In the genomic region with DNA sequence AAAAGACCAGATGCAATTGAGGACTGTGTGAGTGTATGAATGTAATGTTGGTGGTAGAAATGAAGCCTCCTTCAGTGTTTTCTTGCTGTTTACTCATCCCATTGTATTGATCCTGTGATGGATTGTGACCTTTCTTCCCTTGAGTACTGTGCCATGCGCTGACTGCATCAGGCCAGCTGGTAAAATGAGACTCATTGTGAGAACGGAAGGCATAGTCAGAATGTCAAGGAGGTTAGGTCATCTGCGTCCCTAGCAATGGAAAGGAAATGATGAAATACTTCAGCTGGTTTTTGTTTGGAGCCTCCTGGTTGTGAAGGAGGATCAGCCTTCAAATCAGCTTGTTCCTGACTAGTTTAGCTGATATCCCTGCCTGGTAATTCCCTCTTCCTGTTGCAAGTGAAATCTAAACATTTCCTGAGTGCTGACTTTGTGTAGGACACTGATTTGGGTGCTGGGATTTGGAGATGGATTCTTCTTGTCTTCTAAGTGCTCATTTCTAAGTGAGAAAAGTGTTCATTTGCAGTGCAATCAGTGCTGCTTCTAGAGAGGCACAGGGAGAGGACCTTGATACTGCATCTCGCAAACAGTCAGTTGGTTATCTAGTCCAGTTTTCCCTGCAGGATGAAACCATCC, we compare ENCODE assay signal across 8 cellular contexts. TPM values are rescaled to one million over a fixed set of nuclear protein-coding genes. Genes with fewer than 3 reads are reported as not detected.
A peak's percentile ranks its signal among the peaks of the same experiment; 100 is the strongest.
DNase-seq lines count a peak whose midpoint lies in the region; ATAC-seq and TF ChIP-seq lines count a peak whose summit lies in the region.

No MANE protein-coding gene starts in this region.

- peaks cover 8% of the 10 kb centered on the region for H3K79me1 ChIP-seq in trophoblast cell (ENCODE audit: low read length)

- DNase-seq in AG09309 (ENCODE audit: low read depth) (peak; percentile 84), HFFc6 (peak; percentile 92), SJSA1 (ENCODE audit: low read depth in 1 of 2, low spot score in 2 of 2) (peak; percentile 66 to 83), trophoblast cell (peak; percentile 57 to 87), cerebellum (ENCODE audit: low spot score) (no peak), NCI-H1930 (lab: John Stamatoyannopoulos, UW) (no peak)
- no peak for DNase-seq in effector memory CD4-positive, alpha-beta T cell

- H2AFZ ChIP-seq in trophoblast cell (ENCODE audit: insufficient read depth, low read length, poor library complexity) = no peak overlapping the region

- peak overlapping the region; percentile 88 for H4K91ac ChIP-seq in trophoblast cell (ENCODE audit: low read depth, low read length)

- H3K4me1 ChIP-seq in SJSA1 (replicated peaks) = peaks cover 29% of the 10 kb centered on the region
- peaks cover 6 to 12% of the 10 kb centered on the region in 2 experiments for H3K4me1 ChIP-seq in trophoblast cell (ENCODE audit: control insufficient read depth in 1 of 2, insufficient read depth in 2 of 2, low read length in 2 of 2)
- peaks cover 37% of the 10 kb centered on the region for H3K4me1 ChIP-seq in effector memory CD4-positive, alpha-beta T cell (ENCODE audit: control insufficient read depth, insufficient read depth, low read length, poor library complexity, severe bottlenecking)

- H3K4me3 Mint-ChIP-seq in HFFc6 = peak overlapping the region; percentile 38

- peak; percentile 56 for ATAC-seq in esophagus mucosa

- no peaks in the 10 kb centered on the region for H3K27me3 Mint-ChIP-seq in HFFc6 (ENCODE audit: insufficient read depth)

- no peak for TF ChIP-seq CTCF in AG09309 (IDR thresholded peaks at IDR 0.05; ENCODE audit: control insufficient read depth, insufficient read depth, low read depth, low read length, missing control alignments)
- no peak for TF ChIP-seq CTCF in HFFc6 (IDR thresholded peaks at IDR 0.05)

- peak overlapping the region; percentile 75 for H2BK12ac ChIP-seq in trophoblast cell (ENCODE audit: low read length)

- H2BK120ac ChIP-seq in trophoblast cell (ENCODE audit: insufficient read depth, low read length, poor library complexity) = peak overlapping the region; percentile 64

- H3K27ac Mint-ChIP-seq in HFFc6 = peak overlapping the region; percentile 93

- H3K36me3 ChIP-seq in SJSA1 (no peaks in the 10 kb centered on the region), trophoblast cell (ENCODE audit: control insufficient read depth in 1 of 2, insufficient read depth in 2 of 2, low read length in 2 of 2) (no peaks in the 10 kb centered on the region)
- no peaks in the 10 kb centered on the region for H3K36me3 ChIP-seq in effector memory CD4-positive, alpha-beta T cell (ENCODE audit: control insufficient read depth, insufficient read depth, low read length)

- H3K27me3 ChIP-seq in SJSA1 (replicated peaks) (no peaks in the 10 kb centered on the region), trophoblast cell (ENCODE audit: insufficient read depth, low read length) (no peaks in the 10 kb centered on the region)
- H3K27me3 ChIP-seq in effector memory CD4-positive, alpha-beta T cell (replicated peaks; ENCODE audit: control insufficient read depth, insufficient read depth, low read length, poor library complexity, severe bottlenecking) = no peaks in the 10 kb centered on the region

- H3K9ac ChIP-seq in trophoblast cell (ENCODE audit: low read length) = no peak overlapping the region

- H3K14ac ChIP-seq in trophoblast cell (ENCODE audit: low read length) = peak overlapping the region; percentile 49

- peak overlapping the region; percentile 79 for H2BK5ac ChIP-seq in trophoblast cell (ENCODE audit: low read depth, low read length, poor library complexity)

- H3K36me3 Mint-ChIP-seq in HFFc6 (ENCODE audit: low read depth) = peaks cover 9% of the 10 kb centered on the region; the same call in 1 of the 2 replicates

- H3K4me1 Mint-ChIP-seq in HFFc6 (ENCODE audit: low read depth) = peaks cover 55% of the 10 kb centered on the region

- no peak overlapping the region for H3K23ac ChIP-seq in trophoblast cell (ENCODE audit: low read length)

- H4K12ac ChIP-seq in trophoblast cell (ENCODE audit: low read depth, low read length) = no peak overlapping the region

- H3K4me3 ChIP-seq in AG09309 (ENCODE audit: control insufficient read depth, low read depth, low read length) (no peak overlapping the region), SJSA1 (no peak overlapping the region), trophoblast cell (ENCODE audit: low read depth, low read length) (no peak overlapping the region)
- H3K4me3 ChIP-seq in effector memory CD4-positive, alpha-beta T cell (ENCODE audit: insufficient read depth, low read depth, low read length, poor library complexity, severe bottlenecking) = no peak overlapping the region

- no peak overlapping the region for H3K4ac ChIP-seq in trophoblast cell (ENCODE audit: low read depth, low read length)

- H2AK5ac ChIP-seq in trophoblast cell (ENCODE audit: low read length) = no peak overlapping the region

- H3K79me2 ChIP-seq in trophoblast cell (ENCODE audit: control insufficient read depth, insufficient read depth, low read length, poor library complexity) = no peaks in the 10 kb centered on the region

- WGBS in trophoblast cell (ENCODE audit: extremely low coverage, insufficient coverage, insufficient read length) = no CpG with 5 or more reads among the region's 4 CpGs

- 0 out of 2 replicates have a peak, but pooled peaks cover 5% of the 10 kb centered on the region for H3K9me3 Mint-ChIP-seq in HFFc6

- H3K18ac ChIP-seq in trophoblast cell (ENCODE audit: low read length) = peak overlapping the region; percentile 55

- H3K27ac ChIP-seq in SJSA1 (peak overlapping the region; percentile 79), trophoblast cell (ENCODE audit: low read depth, low read length) (peak overlapping the region; percentile 87)
- no peak overlapping the region for H3K27ac ChIP-seq in effector memory CD4-positive, alpha-beta T cell (ENCODE audit: insufficient read depth, low read length, poor library complexity, severe bottlenecking)

- H3K9me3 ChIP-seq in SJSA1 (replicated peaks) = no peaks in the 10 kb centered on the region
- H3K9me3 ChIP-seq in trophoblast cell (ENCODE audit: insufficient read depth, low read depth, low read length) = no peaks in the 10 kb centered on the region
- H3K9me3 ChIP-seq in effector memory CD4-positive, alpha-beta T cell (ENCODE audit: control insufficient read depth, low read length) = no peaks in the 10 kb centered on the region

- H3K4me2 ChIP-seq in trophoblast cell (ENCODE audit: low read length) = no peak overlapping the region

- peak overlapping the region; percentile 67 for H4K8ac ChIP-seq in trophoblast cell (ENCODE audit: low read depth, low read length)

RNA-seq across cellular contexts. Expression of a gene that starts 35.5 kb away (rescaled TPM):
- total RNA-seq in HFFc6 (2021; fragmentation: NEBNext Ultra II Directional; extraction: Animal tissue kit (Norgen Biotek cat#: 25700)) = not detected
- total RNA-seq in SJSA1 (2014; rRNA removed; shearing (Covaris generic)) = not detected in 2 replicates
- total RNA-seq in esophagus mucosa (0.20 TPM), cerebellum (0.18 TPM)
- 1.1 and 1.8 TPM in 2 replicates for polyA plus RNA-seq in trophoblast cell (2013)

Comparison
In these comparisons a context has a peak if more than half of its experiments do, and no peak if none do; other contexts are left out.
1. DNase-seq: peak in AG09309 (single experiment), HFFc6 (single experiment), SJSA1 (2 of 2) and trophoblast cell (2 of 2); none in cerebellum (single experiment), NCI-H1930 (0 of 2) and effector memory CD4-positive, alpha-beta T cell (0 of 3).